Comparison of ENCODE assay signal across 20 cellular contexts in the genomic region with DNA sequence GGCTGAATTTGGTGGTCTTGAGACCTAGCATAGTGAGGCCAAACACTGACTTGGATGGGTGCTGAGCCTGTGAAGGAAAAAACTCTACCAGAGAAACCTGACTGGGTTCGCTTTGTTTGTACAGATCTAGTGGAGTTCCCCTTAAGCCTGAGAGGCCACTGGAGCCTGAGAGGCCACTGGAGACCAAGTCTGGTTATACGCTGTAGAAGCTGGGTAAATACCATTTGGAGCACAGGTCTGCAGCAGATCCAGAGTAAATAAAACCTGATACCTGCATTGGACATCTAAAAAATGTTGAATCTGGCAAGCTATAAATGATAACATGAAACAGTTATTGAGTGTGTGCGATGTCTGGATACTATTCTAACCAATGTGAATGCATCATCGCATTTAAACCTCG.
"Had no signal": no experiment of that assay in that cellular context is flagged by ENCODE, and none has a peak within 500 bp of the region (broad histone marks: within the 10 kb centered on the region; RNA-seq: fewer than 3 reads in every experiment).

No MANE protein-coding gene starts in this region.

- H3K27ac ChIP-seq: colonic mucosa, foreskin keratinocyte, psoas muscle, spleen, thoracic aorta, transverse colon had no signal

- H3K9me3 ChIP-seq: colonic mucosa, psoas muscle, thoracic aorta, transverse colon had no signal

- ATAC-seq: foreskin keratinocyte; left ventricle myocardium superior; naive thymus-derived CD4-positive, alpha-beta T cell; psoas muscle; sciatic nerve; stimulated activated naive B cell treated with anti-CD40 and anti-IgM and Interleukin-4, amounts not matched to agents 10 μg/mL and 1 μg/mL and 100 μg/mL, for 72 hours; stimulated activated naive CD8-positive, alpha-beta T cell treated with anti-CD3 and anti-CD28 coated beads, Interleukin-15, amount 100 ng/mL, for 72 hours had no signal

- H3K27me3 ChIP-seq: colonic mucosa, foreskin keratinocyte, transverse colon had no signal

- H3K36me3 ChIP-seq: colonic mucosa, spleen, thoracic aorta, transverse colon had no signal

- H3K4me3 ChIP-seq: colonic mucosa, psoas muscle, spleen, thoracic aorta, transverse colon had no signal

- H3K4me1 ChIP-seq: colonic mucosa, foreskin keratinocyte, psoas muscle, spleen, transverse colon had no signal

- DNase-seq: colonic mucosa; dermis blood vessel endothelial cell; erythroblast; foreskin keratinocyte; immature natural killer cell; left ventricle myocardium superior; mammary epithelial cell; naive thymus-derived CD4-positive, alpha-beta T cell; nephron progenitor cell; psoas muscle; retina; spleen; stimulated activated CD4-positive, alpha-beta T cell treated with anti-CD3 and anti-CD28 coated beads, Interleukin-15, amount 100 ng/mL, for 24 hours; stimulated activated CD4-positive, alpha-beta T cell treated with anti-CD3 and anti-CD28 coated beads, Interleukin-1b, Interleukin-23, amount 100 ng/mL, for 48 hours; stimulated activated CD4-positive, alpha-beta T cell treated with anti-CD3 and anti-CD28 coated beads, Interleukin-4, amount 100 ng/mL, for 4 hours; stimulated activated naive B cell treated with anti-CD40 and anti-IgM and Interleukin-4, amounts not matched to agents 10 μg/mL and 1 μg/mL and 100 μg/mL, for 72 hours; stimulated activated naive CD8-positive, alpha-beta T cell treated with anti-CD3 and anti-CD28 coated beads, Interleukin-15, amount 100 ng/mL, for 72 hours; transverse colon had no signal
